1 cellular context compared by ENCODE assay signal in the genomic region with DNA sequence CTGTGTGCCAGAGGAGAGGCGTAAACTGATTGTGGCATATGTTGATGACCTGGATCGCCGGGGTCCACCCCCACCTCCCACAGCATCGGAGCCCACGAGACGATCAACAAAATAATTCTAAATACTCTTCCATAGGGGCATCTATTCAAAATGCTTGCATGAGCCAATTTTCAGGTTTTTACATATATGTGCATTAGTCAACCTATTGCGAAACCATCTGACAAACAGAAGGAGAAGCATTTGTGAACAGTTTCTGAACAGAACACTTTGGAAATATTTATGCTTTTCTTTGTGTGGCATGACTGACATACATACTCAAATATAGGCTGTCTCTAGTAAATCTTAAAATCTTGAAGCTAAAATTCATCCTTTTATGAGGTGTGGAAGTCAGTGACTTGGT.
A peak's percentile ranks its signal among the peaks of the same experiment; 100 is the strongest.
TF ChIP-seq lines count a peak whose summit lies in the region.

No MANE protein-coding gene starts in this region.

TF ChIP-seq in IMR-90, 13 proteins besides CTCF, POLR2A, EP300 and RAD21:
- no peak for TF ChIP-seq MXI1 (IDR thresholded peaks at IDR 0.05; ENCODE audit: borderline replicate concordance, low read depth, low read length)
- no peak for TF ChIP-seq SMC3 (IDR thresholded peaks at IDR 0.05; ENCODE audit: low read depth, low read length)
- TF ChIP-seq RCOR1 (IDR thresholded peaks at IDR 0.05; ENCODE audit: insufficient replicate concordance, low read length) = no peak
- no peak for TF ChIP-seq MAZ (IDR thresholded peaks at IDR 0.05; ENCODE audit: borderline replicate concordance, low read depth, low read length)
- TF ChIP-seq CEBPB (IDR thresholded peaks at IDR 0.05; ENCODE audit: low read depth, low read length) = peak; percentile 97
- TF ChIP-seq NFE2L2 (IDR thresholded peaks at IDR 0.05; ENCODE audit: low read depth, low read length) = no peak
- TF ChIP-seq BHLHE40 (IDR thresholded peaks at IDR 0.05; ENCODE audit: low read depth, low read length) = no peak
